21 cellular contexts compared by ENCODE assay signal in the genomic region with DNA sequence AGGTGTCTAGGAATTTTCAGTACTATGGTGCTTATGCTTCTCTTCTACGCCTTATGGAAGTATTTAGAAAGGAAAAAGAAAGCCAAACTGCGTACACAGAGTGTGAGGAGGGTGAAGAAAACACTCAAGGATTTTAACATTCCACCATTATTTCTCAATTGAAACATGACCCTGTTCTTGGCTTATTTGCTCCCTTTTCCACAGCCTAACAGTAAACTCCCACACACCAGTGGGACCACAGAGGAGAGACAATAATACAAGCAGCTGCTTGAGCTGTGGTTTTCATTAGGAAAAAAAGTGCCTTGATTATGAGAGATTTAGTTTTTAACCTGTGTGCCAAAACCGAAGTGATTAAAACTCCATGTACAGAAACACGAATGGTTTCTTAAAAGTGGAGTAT.
DNase-seq lines count a peak whose midpoint lies in the region; ATAC-seq and TF ChIP-seq lines count a peak whose summit lies in the region.
"Had no signal": no experiment of that assay in that cellular context is flagged by ENCODE, and none has a peak within 500 bp of the region (broad histone marks: within the 10 kb centered on the region; RNA-seq: fewer than 3 reads in every experiment).

No MANE protein-coding gene starts in this region.

- ATAC-seq in omental fat pad (ENCODE audit: low FRiP score), result peak; percentile 78
- ATAC-seq in GM19455 (IDR thresholded peaks at IDR 0.05; ENCODE audit: unreplicated experiment), result no peak
- ATAC-seq: activated CD4-positive, alpha-beta T cell treated with anti-CD3 and anti-CD28 coated beads for 36 hours; naive thymus-derived CD4-positive, alpha-beta T cell; Panc1 had no signal

- no peaks in the 10 kb centered on the region for H3K9me3 ChIP-seq in spleen
- H3K9me3 ChIP-seq: prostate gland, upper lobe of left lung had no signal

- H3K27me3 ChIP-seq in spleen (replicated peaks in 1 of 7), result peaks cover 0 to 14% (median 0%) of the 10 kb centered on the region in 7 donors
- H3K27me3 ChIP-seq: cardiac muscle cell, upper lobe of left lung had no signal

- H3K4me3 Mint-ChIP-seq in brain (peak overlapping the region in 2 of 5 experiments; percentile 13 to 60), glutamatergic neuron (ENCODE audit: unreplicated experiment) (no peak overlapping the region)
- H3K4me3 Mint-ChIP-seq: activated CD4-positive, alpha-beta T cell treated with anti-CD3 and anti-CD28 coated beads for 36 hours; naive thymus-derived CD4-positive, alpha-beta T cell had no signal

- H3K4me3 ChIP-seq in AG10803 (ENCODE audit: low read length), result no peak overlapping the region
- H3K4me3 ChIP-seq in spleen, result no peak overlapping the region
- H3K4me3 ChIP-seq: cardiac muscle cell, prostate gland, upper lobe of left lung had no signal

- H3K4me1 Mint-ChIP-seq in brain (peaks cover 46% of the 10 kb centered on the region), glutamatergic neuron (ENCODE audit: low read depth, unreplicated experiment) (peaks cover 37% of the 10 kb centered on the region)
- H3K4me1 Mint-ChIP-seq: activated CD4-positive, alpha-beta T cell treated with anti-CD3 and anti-CD28 coated beads for 36 hours; naive thymus-derived CD4-positive, alpha-beta T cell had no signal

- H3K27ac ChIP-seq in spleen, result no peak overlapping the region
- H3K27ac ChIP-seq: cardiac muscle cell, prostate gland, upper lobe of left lung had no signal

- DNase-seq in AG10803 (ENCODE audit: low read depth) (peak; percentile 79), glutamatergic neuron (no peak), omental fat pad (ENCODE audit: low spot score) (no peak), spleen (no peak), G401 (ENCODE audit: low spot score) (no peak), middle frontal gyrus (ENCODE audit: extremely low spot score, low spot score) (no peak)
- DNase-seq: activated CD4-positive, alpha-beta T cell treated with anti-CD3 and anti-CD28 coated beads for 36 hours; activated naive CD4-positive, alpha-beta T cell treated with anti-CD3 and anti-CD28 coated beads, Interleukin-2, amount 50 U/mL, for 16 hours; effector CD4-positive, alpha-beta T cell; KBM-7; naive thymus-derived CD4-positive, alpha-beta T cell; NCI-H1048; NCI-H748 treated with DMSO at 0.1 percent for 48 hours; stimulated activated CD4-positive, alpha-beta T cell treated with anti-CD3 and anti-CD28 coated beads, Interleukin-15, amount 100 ng/mL, for 24 hours; stimulated activated naive CD4-positive, alpha-beta T cell treated with Interleukin-2 at 50 U/mL for 16 hours; upper lobe of left lung had no signal

- TF ChIP-seq POLR2A in spleen (IDR thresholded peaks at IDR 0.05), result no peak

- H3K27me3 Mint-ChIP-seq in brain, result no peaks in the 10 kb centered on the region
- H3K27me3 Mint-ChIP-seq in glutamatergic neuron (ENCODE audit: unreplicated experiment), result peaks cover 2% of the 10 kb centered on the region

- TF ChIP-seq CTCF in AG10803 (conservative IDR thresholded peaks at IDR 0.05; ENCODE audit: low read length) (no peak), brain (conservative IDR thresholded peaks at IDR 0.05) (no peak), glutamatergic neuron (IDR thresholded peaks at IDR 0.05; ENCODE audit: partially characterized antibody, unreplicated experiment) (no peak), omental fat pad (IDR thresholded peaks at IDR 0.05) (no peak), spleen (IDR thresholded peaks at IDR 0.05 in 8 of 11, conservative IDR thresholded peaks at IDR 0.05 in 3 of 11) (no peak)

- in situ Hi-C loops in G401 (cut with HindIII; ENCODE audit: low sequenced_read_pairs), result no loop called here

- H3K9me3 Mint-ChIP-seq in brain (no peaks in the 10 kb centered on the region), glutamatergic neuron (ENCODE audit: unreplicated experiment) (peaks cover 4% of the 10 kb centered on the region)
- H3K9me3 Mint-ChIP-seq: naive thymus-derived CD4-positive, alpha-beta T cell had no signal

- intact Hi-C loops in spleen (cut with DNase I; ENCODE audit: low total_unique reads), result no loop called here

- no peaks in the 10 kb centered on the region for H3K36me3 ChIP-seq in spleen
- H3K36me3 ChIP-seq: cardiac muscle cell, prostate gland, upper lobe of left lung had no signal

- H3K27ac Mint-ChIP-seq in brain, result peak overlapping the region in 4 of 5 experiments; percentile 15 to 94 (median 70)
- peak overlapping the region; percentile 46 for H3K27ac Mint-ChIP-seq in glutamatergic neuron (ENCODE audit: unreplicated experiment)
- H3K27ac Mint-ChIP-seq: activated CD4-positive, alpha-beta T cell treated with anti-CD3 and anti-CD28 coated beads for 36 hours; naive thymus-derived CD4-positive, alpha-beta T cell had no signal

- 66 to 81% (median 74%) methylated on average over 4 of the region's 4 CpGs for WGBS in spleen, 5 donors

- no peaks in the 10 kb centered on the region for H3K36me3 Mint-ChIP-seq in brain
- H3K36me3 Mint-ChIP-seq in glutamatergic neuron (ENCODE audit: unreplicated experiment), result no peaks in the 10 kb centered on the region
- H3K36me3 Mint-ChIP-seq: naive thymus-derived CD4-positive, alpha-beta T cell had no signal

- peaks cover 0 to 7% (median 0%) of the 10 kb centered on the region in 6 donors for H3K4me1 ChIP-seq in spleen
- H3K4me1 ChIP-seq: prostate gland had no signal
